In genomic region chr9:81531511-81531910, GRCh38 we compare ENCODE assay signal across 16 cellular contexts.
DNase-seq lines count a peak whose midpoint lies in the region; ATAC-seq and TF ChIP-seq lines count a peak whose summit lies in the region.
"Had no signal": no experiment of that assay in that cellular context is flagged by ENCODE, and none has a peak within 500 bp of the region (broad histone marks: within the 10 kb centered on the region; RNA-seq: fewer than 3 reads in every experiment).

No MANE protein-coding gene starts in this region.

- no peak overlapping the region for H3K4me3 ChIP-seq in GM23338
- no peak overlapping the region for H3K4me3 ChIP-seq in mesenchymal stem cell (ENCODE audit: insufficient read depth in 1 of 2, low read depth in 1 of 2, low read length in 2 of 2)
- H3K4me3 ChIP-seq: BLaER1 had no signal

- H3K27me3 Mint-ChIP-seq in GM23338 (ENCODE audit: insufficient read depth, low read depth, poor library complexity): no peaks in the 10 kb centered on the region
- no peaks in the 10 kb centered on the region for H3K27me3 Mint-ChIP-seq in stimulated activated memory B cell treated with anti-CD40 and anti-IgM and Interleukin-4, amounts not matched to agents 10 μg/mL and 1 μg/mL and 100 μg/mL, for 72 hours
- H3K27me3 Mint-ChIP-seq: IgD-negative memory B cell had no signal

- no peak for TF ChIP-seq CTCF in GM23338 (conservative IDR thresholded peaks at IDR 0.05; ENCODE audit: low read depth in 2 of 2)

- H3K18ac ChIP-seq in mesenchymal stem cell (ENCODE audit: low read depth in 1 of 2, low read length in 2 of 2): no peak overlapping the region

- H3K9me2 ChIP-seq in GM23338 (ENCODE audit: insufficient read depth): no peaks in the 10 kb centered on the region

- H3K79me2 ChIP-seq in GM23338 (replicated peaks; ENCODE audit: insufficient read depth): no peaks in the 10 kb centered on the region

- H3K36me3 ChIP-seq in GM23338 (ENCODE audit: insufficient read depth) (no peaks in the 10 kb centered on the region), mesenchymal stem cell (ENCODE audit: control insufficient read depth in 1 of 2, insufficient read depth in 2 of 2, low read depth in 1 of 2, low read length in 2 of 2) (no peaks in the 10 kb centered on the region)
- H3K36me3 ChIP-seq: BLaER1 had no signal

- DNase-seq in GM23338 (ENCODE audit: low spot score) (no peak), RPMI7951 (ENCODE audit: low read depth) (peak; percentile 7), mesenchymal stem cell (no peak), cerebellum (ENCODE audit: low spot score) (no peak), AG08395 (ENCODE audit: low spot score) (no peak), NCI-H1048 (lab: John Stamatoyannopoulos, UW) (no peak), 8988T (no peak)
- DNase-seq: Calu3; CD8-positive, alpha-beta T cell; DMS79 treated with DMSO at 0.1 percent for 48 hours; GF-D8; H9 had no signal

- H3K27me3 ChIP-seq in GM23338 (ENCODE audit: insufficient read depth) (no peaks in the 10 kb centered on the region), mesenchymal stem cell (ENCODE audit: control insufficient read depth in 1 of 2, insufficient read depth in 1 of 2, low read length in 2 of 2) (no peaks in the 10 kb centered on the region)
- H3K27me3 ChIP-seq: BLaER1 had no signal

- H2AFZ ChIP-seq in GM23338: 0 out of 2 replicates have a peak overlapping the region, but pooled peaks have one; percentile 16
- no peak overlapping the region for H2AFZ ChIP-seq in mesenchymal stem cell (ENCODE audit: low read depth, low read length)

- no peak for ATAC-seq in GM23338
- no peak for ATAC-seq in stimulated activated memory B cell treated with anti-CD40 and anti-IgM and Interleukin-4, amounts not matched to agents 10 μg/mL and 1 μg/mL and 100 μg/mL, for 72 hours
- ATAC-seq: CD8-positive, alpha-beta T cell; HepG2 had no signal

- no peaks in the 10 kb centered on the region for H3K9me3 Mint-ChIP-seq in GM23338
- no peaks in the 10 kb centered on the region for H3K9me3 Mint-ChIP-seq in stimulated activated memory B cell treated with anti-CD40 and anti-IgM and Interleukin-4, amounts not matched to agents 10 μg/mL and 1 μg/mL and 100 μg/mL, for 72 hours
- H3K9me3 Mint-ChIP-seq: CD8-positive, alpha-beta T cell; H9; IgD-negative memory B cell had no signal

- H3K4me3 Mint-ChIP-seq in GM23338: no peak overlapping the region
- H3K4me3 Mint-ChIP-seq in stimulated activated memory B cell treated with anti-CD40 and anti-IgM and Interleukin-4, amounts not matched to agents 10 μg/mL and 1 μg/mL and 100 μg/mL, for 72 hours: no peak overlapping the region
- H3K4me3 Mint-ChIP-seq: CD8-positive, alpha-beta T cell; H9 had no signal

- no peaks in the 10 kb centered on the region; the same call in 1 of the 2 replicates for H4K20me1 ChIP-seq in GM23338 (replicated peaks; ENCODE audit: insufficient read depth)
- H4K20me1 ChIP-seq: BLaER1 had no signal

- no peak overlapping the region for H3K4me2 ChIP-seq in GM23338
- H3K4me2 ChIP-seq in mesenchymal stem cell (ENCODE audit: low read length, poor library complexity, severe bottlenecking): no peak overlapping the region
- H3K4me2 ChIP-seq: BLaER1 had no signal

- H2BK120ac ChIP-seq in mesenchymal stem cell (ENCODE audit: low read depth, low read length): no peak overlapping the region

- H3K27ac ChIP-seq in GM23338 (ENCODE audit: low read depth): no peak overlapping the region
- no peak overlapping the region for H3K27ac ChIP-seq in mesenchymal stem cell (ENCODE audit: low read length, poor library complexity, severe bottlenecking)
- H3K27ac ChIP-seq: BLaER1 had no signal

- no peak overlapping the region for H2BK5ac ChIP-seq in mesenchymal stem cell (ENCODE audit: low read depth, low read length, poor library complexity, severe bottlenecking)

- H3K4ac ChIP-seq in mesenchymal stem cell (ENCODE audit: low read depth in 1 of 2, low read length in 2 of 2): no peak overlapping the region

- no peaks in the 10 kb centered on the region for H3K79me1 ChIP-seq in mesenchymal stem cell (replicated peaks; ENCODE audit: low read length, poor library complexity, severe bottlenecking)

- H2BK12ac ChIP-seq in mesenchymal stem cell (ENCODE audit: low read length in 2 of 2): peak overlapping the region in 1 of 2 experiments; percentile 1

- H3F3A ChIP-seq in GM23338 (replicated peaks; ENCODE audit: low read depth): no peaks in the 10 kb centered on the region

- 93% methylated on average over 6 of the region's 6 CpGs for WGBS in mesenchymal stem cell

- H4K8ac ChIP-seq in mesenchymal stem cell (ENCODE audit: low read length): no peak overlapping the region

- H3K9ac ChIP-seq in mesenchymal stem cell (ENCODE audit: low read length): no peak overlapping the region
- H3K9ac ChIP-seq: BLaER1 had no signal

- no peak overlapping the region for H3K23ac ChIP-seq in mesenchymal stem cell (ENCODE audit: low read length in 2 of 2)

- H3K14ac ChIP-seq in mesenchymal stem cell (ENCODE audit: low read length in 2 of 2): no peak overlapping the region

- peaks cover 10% of the 10 kb centered on the region; the same call in 2 of the 3 replicates for H3K4me1 Mint-ChIP-seq in GM23338
- H3K4me1 Mint-ChIP-seq in stimulated activated memory B cell treated with anti-CD40 and anti-IgM and Interleukin-4, amounts not matched to agents 10 μg/mL and 1 μg/mL and 100 μg/mL, for 72 hours: peaks cover 34% of the 10 kb centered on the region

- no peak overlapping the region for H4K91ac ChIP-seq in mesenchymal stem cell (ENCODE audit: low read length)

- H3K9me3 ChIP-seq in mesenchymal stem cell (ENCODE audit: control insufficient read depth, low read length): no peaks in the 10 kb centered on the region
- H3K9me3 ChIP-seq: BLaER1 had no signal

- no peak overlapping the region for H2AK5ac ChIP-seq in mesenchymal stem cell (ENCODE audit: low read length, severe bottlenecking)

- H2BK15ac ChIP-seq in mesenchymal stem cell (ENCODE audit: low read depth, poor library complexity, severe bottlenecking): peak overlapping the region; percentile 12

- H3K4me1 ChIP-seq in GM23338 (ENCODE audit: insufficient read depth) (peaks cover 24% of the 10 kb centered on the region), mesenchymal stem cell (ENCODE audit: control insufficient read depth, insufficient read depth, low read depth, low read length) (peaks cover 2% of the 10 kb centered on the region)
- H3K4me1 ChIP-seq: BLaER1 had no signal

- no peak overlapping the region for H3K27ac Mint-ChIP-seq in GM23338
- H3K27ac Mint-ChIP-seq in stimulated activated memory B cell treated with anti-CD40 and anti-IgM and Interleukin-4, amounts not matched to agents 10 μg/mL and 1 μg/mL and 100 μg/mL, for 72 hours: peak overlapping the region; percentile 82
- H3K27ac Mint-ChIP-seq: CD8-positive, alpha-beta T cell; H9 had no signal

- H3K36me3 Mint-ChIP-seq in GM23338 (ENCODE audit: low read depth): no peaks in the 10 kb centered on the region
- H3K36me3 Mint-ChIP-seq in stimulated activated memory B cell treated with anti-CD40 and anti-IgM and Interleukin-4, amounts not matched to agents 10 μg/mL and 1 μg/mL and 100 μg/mL, for 72 hours: no peaks in the 10 kb centered on the region
- H3K36me3 Mint-ChIP-seq: CD8-positive, alpha-beta T cell; IgD-negative memory B cell had no signal

TF ChIP-seq in GM23338, 12 proteins besides CTCF, POLR2A, EP300 and RAD21:
- TF ChIP-seq JUNB (IDR thresholded peaks at IDR 0.05; ENCODE audit: unreplicated experiment): no peak
- TF ChIP-seq EZH2phosphoT487 (IDR thresholded peaks at IDR 0.05; ENCODE audit: unreplicated experiment): no peak
- no peak for TF ChIP-seq ETS1 (IDR thresholded peaks at IDR 0.05)
- TF ChIP-seq CREB1 (CRISPR knock-in tag; IDR thresholded peaks at IDR 0.05; ENCODE audit: low read depth): no peak
- TF ChIP-seq ZNF114 (CRISPR knock-in tag; IDR thresholded peaks at IDR 0.05): no peak
